ENCODE assay signal across 21 cellular contexts in genomic region chr11:7599209-7599608, GRCh38.
DNase-seq lines count a peak whose midpoint lies in the region; ATAC-seq, FAIRE-seq and TF ChIP-seq lines count a peak whose summit lies in the region.
"Had no signal": no experiment of that assay in that cellular context is flagged by ENCODE, and none has a peak within 500 bp of the region (broad histone marks: within the 10 kb centered on the region; RNA-seq: fewer than 3 reads in every experiment).

No MANE protein-coding gene starts in this region.

- no peaks in the 10 kb centered on the region for H3K9me3 ChIP-seq in Caco-2
- no peaks in the 10 kb centered on the region for H3K9me3 ChIP-seq in gastrocnemius medialis
- H3K9me3 ChIP-seq: mucosa of descending colon, prostate gland, transverse colon had no signal

- in situ Hi-C loops in SK-MEL-5 (cut with HindIII; ENCODE audit: low pct_unique_long_range_greater_than_20kb, low sequenced_read_pairs) (no loop called here), gastrocnemius medialis (cut with MboI; ENCODE audit: low sequenced_read_pairs in 4 of 4) (no loop called here)

- H3K27me3 Mint-ChIP-seq in Caco-2 (ENCODE audit: insufficient read depth, unreplicated experiment), result no peaks in the 10 kb centered on the region
- H3K27me3 Mint-ChIP-seq: activated naive CD8-positive, alpha-beta T cell treated with anti-CD3 and anti-CD28 coated beads, Interleukin-2, amount 50 U/mL, for 24 hours; effector memory CD8-positive, alpha-beta T cell; stimulated activated naive B cell treated with anti-CD40 and anti-IgM and Interleukin-4, amounts not matched to agents 10 μg/mL and 1 μg/mL and 100 μg/mL, for 72 hours had no signal

- H3K4me3 ChIP-seq in Caco-2 (ENCODE audit: low read depth, low read length), result no peak overlapping the region
- H3K4me3 ChIP-seq in gastrocnemius medialis, result no peak overlapping the region
- H3K4me3 ChIP-seq: mucosa of descending colon, prostate gland, transverse colon had no signal

- no peaks in the 10 kb centered on the region for H3K36me3 ChIP-seq in Caco-2 (ENCODE audit: control insufficient read depth, insufficient read depth, low read length)
- H3K36me3 ChIP-seq in gastrocnemius medialis, result peaks cover 2 to 5% of the 10 kb centered on the region in 2 donors
- H3K36me3 ChIP-seq: prostate gland, transverse colon had no signal

- H3K27ac Mint-ChIP-seq in Caco-2 (ENCODE audit: unreplicated experiment), result peak overlapping the region; percentile 26
- H3K27ac Mint-ChIP-seq: activated naive CD8-positive, alpha-beta T cell treated with anti-CD3 and anti-CD28 coated beads, Interleukin-2, amount 50 U/mL, for 24 hours; effector memory CD8-positive, alpha-beta T cell; stimulated activated naive B cell treated with anti-CD40 and anti-IgM and Interleukin-4, amounts not matched to agents 10 μg/mL and 1 μg/mL and 100 μg/mL, for 72 hours; WTC11 had no signal

- H3K4me1 ChIP-seq in Caco-2, result peaks cover 57% of the 10 kb centered on the region
- peaks cover 40 to 42% of the 10 kb centered on the region in 2 donors for H3K4me1 ChIP-seq in gastrocnemius medialis

- BruUV-seq in Caco-2 (replicated peaks; lab: Mats Ljungman, UMichigan), result no TSS peak

- TF ChIP-seq CTCF in Caco-2 (IDR thresholded peaks at IDR 0.05; ENCODE audit: insufficient read depth in 1 of 2, low read depth in 1 of 2, low read length in 1 of 2, severe bottlenecking in 1 of 2, unreplicated experiment in 1 of 2) (no peak), gastrocnemius medialis (IDR thresholded peaks at IDR 0.05 in 4 of 5, conservative IDR thresholded peaks at IDR 0.05 in 1 of 5) (no peak)

- CTCF ChIA-PET in Caco-2 (lab: Charles Lee), result interaction anchor here (1.5 kb wide), 1 partner anchor 66 kb away, joined by 3 read pairs; no protein-coding TSS in a partner anchor

- POLR2A ChIA-PET in Caco-2 (lab: Charles Lee), result no interaction called here

- no peaks in the 10 kb centered on the region for H3K27me3 ChIP-seq in Caco-2 (replicated peaks; ENCODE audit: control insufficient read depth, insufficient read depth, low read length)
- H3K27me3 ChIP-seq in gastrocnemius medialis, result no peaks in the 10 kb centered on the region
- H3K27me3 ChIP-seq: transverse colon had no signal

- H3K9me3 Mint-ChIP-seq in Caco-2 (ENCODE audit: unreplicated experiment), result no peaks in the 10 kb centered on the region
- H3K9me3 Mint-ChIP-seq: activated naive CD8-positive, alpha-beta T cell treated with anti-CD3 and anti-CD28 coated beads, Interleukin-2, amount 50 U/mL, for 24 hours; effector memory CD8-positive, alpha-beta T cell; stimulated activated naive B cell treated with anti-CD40 and anti-IgM and Interleukin-4, amounts not matched to agents 10 μg/mL and 1 μg/mL and 100 μg/mL, for 72 hours; WTC11 had no signal

- H3K27ac ChIP-seq in gastrocnemius medialis, result peak overlapping the region; percentile 82 to 85 (median 83)

- peak; percentile 20 for ATAC-seq in left lobe of liver
- no peak for ATAC-seq in gastrocnemius medialis
- ATAC-seq in GM21825 (IDR thresholded peaks at IDR 0.05; ENCODE audit: unreplicated experiment), result no peak
- ATAC-seq in HG02678 (IDR thresholded peaks at IDR 0.05; ENCODE audit: unreplicated experiment), result no peak
- ATAC-seq: activated naive CD8-positive, alpha-beta T cell treated with anti-CD3 and anti-CD28 coated beads, Interleukin-2, amount 50 U/mL, for 24 hours; effector memory CD8-positive, alpha-beta T cell; mucosa of descending colon; stimulated activated naive B cell treated with anti-CD40 and anti-IgM and Interleukin-4, amounts not matched to agents 10 μg/mL and 1 μg/mL and 100 μg/mL, for 72 hours; WTC11 had no signal

- no peak overlapping the region for H3K4me3 Mint-ChIP-seq in Caco-2 (ENCODE audit: unreplicated experiment)
- H3K4me3 Mint-ChIP-seq: activated naive CD8-positive, alpha-beta T cell treated with anti-CD3 and anti-CD28 coated beads, Interleukin-2, amount 50 U/mL, for 24 hours; effector memory CD8-positive, alpha-beta T cell; stimulated activated naive B cell treated with anti-CD40 and anti-IgM and Interleukin-4, amounts not matched to agents 10 μg/mL and 1 μg/mL and 100 μg/mL, for 72 hours; WTC11 had no signal

- peaks cover 43% of the 10 kb centered on the region for H3K4me1 Mint-ChIP-seq in Caco-2 (ENCODE audit: low read depth, unreplicated experiment)
- H3K4me1 Mint-ChIP-seq: activated naive CD8-positive, alpha-beta T cell treated with anti-CD3 and anti-CD28 coated beads, Interleukin-2, amount 50 U/mL, for 24 hours; stimulated activated naive B cell treated with anti-CD40 and anti-IgM and Interleukin-4, amounts not matched to agents 10 μg/mL and 1 μg/mL and 100 μg/mL, for 72 hours had no signal

- TF ChIP-seq POLR2A in gastrocnemius medialis (IDR thresholded peaks at IDR 0.05) (no peak), GM12892 (IDR thresholded peaks at IDR 0.05; ENCODE audit: low read depth, low read length) (no peak)

- no peak for DNase-seq in Caco-2
- DNase-seq in SK-MEL-5 (ENCODE audit: low read depth, low spot score), result peak; percentile 75
- no peak for DNase-seq in left lobe of liver (ENCODE audit: low spot score)
- no peak for DNase-seq in gastrocnemius medialis
- no peak for DNase-seq in GM12892 (ENCODE audit: insufficient read length)
- DNase-seq in NCI-H2196 (lab: John Stamatoyannopoulos, UW; ENCODE audit: unreplicated experiment), result no peak
- DNase-seq: activated CD4-positive, alpha-beta T cell treated with anti-CD3 and anti-CD28 coated beads, Interleukin-2, amount 50 U/mL, for 48 hours; activated naive CD8-positive, alpha-beta T cell treated with anti-CD3 and anti-CD28 coated beads, Interleukin-2, amount 50 U/mL, for 24 hours; C1 segment of cervical spinal cord; effector memory CD8-positive, alpha-beta T cell; mucosa of descending colon; NCI-H1417 treated with DMSO at 0.1 percent for 48 hours; NCI-H2171 treated with DMSO at 0.1 percent for 48 hours; stimulated activated CD4-positive, alpha-beta T cell treated with anti-CD3 and anti-CD28 coated beads, Interleukin-2, amount 100 ng/mL, for 24 hours; stimulated activated naive B cell treated with anti-CD40 and anti-IgM and Interleukin-4, amounts not matched to agents 10 μg/mL and 1 μg/mL and 100 μg/mL, for 72 hours; T-helper 9 cell; transverse colon had no signal

- FAIRE-seq in GM12892 (lab: Jason Lieb, UNC), result no peak

- intact Hi-C loops in Caco-2 (cut with micrococcal nuclease; ENCODE audit: unreplicated experiment) (no loop called here), gastrocnemius medialis (cut with DNase I; ENCODE audit: low total_unique reads) (no loop called here)

- peaks cover 27% of the 10 kb centered on the region for H3K36me3 Mint-ChIP-seq in Caco-2 (ENCODE audit: insufficient read depth, unreplicated experiment)
